Comparison of ENCODE assay signal across 26 cellular contexts in genomic region chr6:165649701-165650137, GRCh38. TPM values are rescaled to one million over a fixed set of nuclear protein-coding genes. Genes with fewer than 3 reads are reported as not detected.
A peak's percentile ranks its signal among the peaks of the same experiment; 100 is the strongest.
DNase-seq lines count a peak whose midpoint lies in the region; ATAC-seq, FAIRE-seq and TF ChIP-seq lines count a peak whose summit lies in the region.
"Had no signal": no experiment of that assay in that cellular context is flagged by ENCODE, and none has a peak within 500 bp of the region (broad histone marks: within the 10 kb centered on the region; RNA-seq: fewer than 3 reads in every experiment).

No MANE protein-coding gene starts in this region.

- H3K9me3 ChIP-seq in Panc1 (ENCODE audit: control insufficient read depth, insufficient read depth, low read depth, low read length) (no peaks in the 10 kb centered on the region), GM12878 (replicated peaks; ENCODE audit: control insufficient read depth, insufficient read depth, low read length) (no peaks in the 10 kb centered on the region), adrenal gland (replicated peaks in 1 of 3) (no peaks in the 10 kb centered on the region)
- H3K9me3 ChIP-seq: SJSA1, stomach, upper lobe of left lung had no signal

- H3K79me2 ChIP-seq in GM12878 (ENCODE audit: control insufficient read depth, insufficient read depth, low read length), result no peaks in the 10 kb centered on the region

- ATAC-seq in Panc1 (no peak), GM12878 (peak; percentile 75), left cardiac atrium (peak; percentile 32 to 60), HG03520 (IDR thresholded peaks at IDR 0.05; ENCODE audit: unreplicated experiment) (no peak), GM21515 (IDR thresholded peaks at IDR 0.05; ENCODE audit: unreplicated experiment) (no peak)
- ATAC-seq: naive thymus-derived CD8-positive, alpha-beta T cell had no signal

- H3K4me2 ChIP-seq in GM12878 (ENCODE audit: control insufficient read depth, insufficient read depth), result no peak overlapping the region

- H3K4me3 ChIP-seq in Panc1 (ENCODE audit: low read depth in 2 of 2, low read length in 2 of 2) (no peak overlapping the region), GM12878 (no peak overlapping the region), adrenal gland (no peak overlapping the region)
- H3K4me3 ChIP-seq: SJSA1, skin epidermis, stomach, upper lobe of left lung had no signal

- H3K4me1 ChIP-seq in Panc1 (ENCODE audit: control insufficient read depth, insufficient read depth, low read length), result peaks cover 69% of the 10 kb centered on the region
- no peaks in the 10 kb centered on the region for H3K4me1 ChIP-seq in GM12878 (ENCODE audit: control insufficient read depth, insufficient read depth, low read length)
- no peaks in the 10 kb centered on the region for H3K4me1 ChIP-seq in adrenal gland (replicated peaks in 1 of 2)
- H3K4me1 ChIP-seq: upper lobe of left lung had no signal

- no peaks in the 10 kb centered on the region for H4K20me1 ChIP-seq in GM12878 (ENCODE audit: control insufficient read depth, insufficient read depth)

- no peak for TF ChIP-seq EP300 in GM12878 (IDR thresholded peaks at IDR 0.05; ENCODE audit: borderline replicate concordance in 1 of 2, control insufficient read depth in 1 of 2, low read depth in 2 of 2, low read length in 2 of 2)

- no peak for DNase-seq in Panc1 (ENCODE audit: low read depth, low spot score)
- DNase-seq in GM12878 (ENCODE audit: low read depth, low spot score), result no peak
- peak; percentile 58 for DNase-seq in left cardiac atrium
- peak; percentile 22 for DNase-seq in retina
- no peak for DNase-seq in adrenal gland
- DNase-seq: activated CD4-positive, CD25-positive, alpha-beta regulatory T cell treated with anti-CD3 and anti-CD28 coated beads, Interleukin-2, amount 50 U/mL, for 72 hours; activated naive CD8-positive, alpha-beta T cell treated with anti-CD3 and anti-CD28 coated beads for 36 hours; AML-193; caudate nucleus; COR-L47; EL; glutamatergic neuron; naive thymus-derived CD8-positive, alpha-beta T cell; NCI-H1417; NCI-H2171; NCI-H69; OCI-M1; posterior cingulate gyrus; stimulated activated CD4-positive, alpha-beta T cell treated with anti-CD3 and anti-CD28 coated beads, Interleukin-2, amount 100 ng/mL, for 48 hours; stomach; upper lobe of left lung had no signal

- no peak overlapping the region for H2AFZ ChIP-seq in GM12878 (ENCODE audit: control insufficient read depth, low read depth, low read length)

- no peaks in the 10 kb centered on the region for H3K27me3 ChIP-seq in Panc1 (ENCODE audit: control insufficient read depth, insufficient read depth, low read length)
- no peaks in the 10 kb centered on the region; a peak in 1 of 4 replicates for H3K27me3 ChIP-seq in GM12878 (replicated peaks in 1 of 2; ENCODE audit: control insufficient read depth in 2 of 2, insufficient read depth in 2 of 2, low read length in 1 of 2)
- no peaks in the 10 kb centered on the region for H3K27me3 ChIP-seq in adrenal gland
- H3K27me3 ChIP-seq: stomach, upper lobe of left lung had no signal

- TF ChIP-seq POLR2A in GM12878 (IDR thresholded peaks at IDR 0.05; ENCODE audit: low read depth, low read length) (no peak), adrenal gland (IDR thresholded peaks at IDR 0.05) (no peak)

- BruUV-seq in Panc1 (replicated peaks; lab: Mats Ljungman, UMichigan) (no TSS peak), GM12878 (replicated peaks; lab: Mats Ljungman, UMichigan) (no TSS peak)

- H3K9ac ChIP-seq in GM12878 (ENCODE audit: control insufficient read depth, insufficient read depth, low read length), result no peak overlapping the region

- no peak for FAIRE-seq in GM12878 (lab: Jason Lieb, UNC)

- CTCF ChIA-PET in Panc1 (lab: Charles Lee), result interaction anchor here (1.2 kb wide), 1 partner anchor 210 kb away, joined by 4 read pairs; no protein-coding TSS in a partner anchor
- CTCF ChIA-PET in GM12878 (lab: Yijun Ruan, JAX), result interaction anchor here (1.1 kb wide), 1 partner anchor 210 kb away, joined by 4 read pairs; no protein-coding TSS in a partner anchor

- SMC1A ChIA-PET in GM12878 (lab: Charles Lee; ENCODE audit: uncharacterized antibody, unreplicated experiment), result no interaction called here

- H3K27ac ChIP-seq in Panc1 (ENCODE audit: low read length), result peak overlapping the region; percentile 19; the same call in 1 of the 2 replicates
- H3K27ac ChIP-seq in GM12878 (ENCODE audit: control insufficient read depth, insufficient read depth), result no peak overlapping the region
- H3K27ac ChIP-seq in adrenal gland, result peak overlapping the region in 1 of 5 donors; percentile 53
- H3K27ac ChIP-seq: SJSA1, upper lobe of left lung had no signal

- RAD21 ChIA-PET in GM12878 (lab: Charles Lee; ENCODE audit: unreplicated experiment), result no interaction called here

- 20% methylated on average over 7 of the region's 7 CpGs for WGBS in GM12878 (ENCODE audit: insufficient coverage, insufficient replicate concordance, low lambda C conversion rate, missing lambda C conversion rate)
- 59 to 67% (median 61%) methylated on average over 7 of the region's 7 CpGs for WGBS in adrenal gland, 4 donors

- TF ChIP-seq CTCF in Panc1 (IDR thresholded peaks at IDR 0.05) (no peak), GM12878 (IDR thresholded peaks at IDR 0.05 in 2 of 3, conservative IDR thresholded peaks at IDR 0.05 in 1 of 3; ENCODE audit: control insufficient read depth in 2 of 3, extremely low read depth in 1 of 3, insufficient read depth in 1 of 3, low read depth in 3 of 3, low read length in 3 of 3) (no peak), adrenal gland (IDR thresholded peaks at IDR 0.05) (no peak)

- intact Hi-C loops in Panc1 (cut with micrococcal nuclease; ENCODE audit: unreplicated experiment) (no loop called here), GM12878 (cut with micrococcal nuclease; ENCODE audit: unreplicated experiment) (no loop called here), left cardiac atrium (cut with DNase I) (no loop called here), adrenal gland (cut with DNase I) (no loop called here)

- H3K36me3 ChIP-seq in Panc1 (ENCODE audit: control insufficient read depth, insufficient read depth, low read length) (no peaks in the 10 kb centered on the region), GM12878 (ENCODE audit: control insufficient read depth in 2 of 2, insufficient read depth in 2 of 2, low read length in 1 of 2) (no peaks in the 10 kb centered on the region), adrenal gland (replicated peaks in 1 of 2) (no peaks in the 10 kb centered on the region)
- H3K36me3 ChIP-seq: SJSA1, stomach, upper lobe of left lung had no signal

- in situ Hi-C loops in Panc1 (cut with HindIII; ENCODE audit: low pct_unique_long_range_greater_than_20kb, low sequenced_read_pairs) (no loop called here), GM12878 (cut with MboI) (no loop called here)

- POLR2A ChIA-PET in Panc1 (lab: Charles Lee), result interaction anchor here (0.6 kb wide), 1 partner anchor 212 kb away, joined by 3 read pairs; no protein-coding TSS in a partner anchor
- POLR2A ChIA-PET in GM12878 (lab: Charles Lee), result no interaction called here

- no peak for TF ChIP-seq RAD21 in GM12878 (IDR thresholded peaks at IDR 0.05; ENCODE audit: insufficient read depth, low read depth, low read length)

TF ChIP-seq in GM12878, 131 proteins besides CTCF, POLR2A, EP300 and RAD21:
- no peak for TF ChIP-seq CBX5 (IDR thresholded peaks at IDR 0.05; ENCODE audit: low read depth)
- no peak for TF ChIP-seq YBX1 (IDR thresholded peaks at IDR 0.05)
- TF ChIP-seq ATF7 (IDR thresholded peaks at IDR 0.05; ENCODE audit: low read depth), result peak; percentile 42; the same call in 1 of the 2 replicates
- TF ChIP-seq NRF1 (conservative IDR thresholded peaks at IDR 0.05; ENCODE audit: low read depth, low read length), result no peak
TF ChIP-seq in GM12878: peak in this region for 1.

RNA-seq across cellular contexts. Expression of gene PDE10A, which starts 13.3 kb away (rescaled TPM):
- total RNA-seq in Panc1 (2021; ENCODE audit: unreplicated experiment), result 27.8 TPM
- polyA plus RNA-seq in Panc1 (2012; ENCODE audit: insufficient read length), result 10.5 TPM
- 0.10 TPM in 1 of 2 replicates, not detected in the other for total RNA-seq in GM12878 (2013; cell fraction: nucleolus; rRNA removed)
- total RNA-seq in GM12878 (2014; rRNA removed), result 0.05 and 0.06 TPM in 2 replicates
- total RNA-seq in GM12878 (2014; rRNA removed; fragmentation: Illumina TruSeq; extraction: Trizol), result under 0.01 TPM in 1 of 2 replicates, not detected in the other
- total RNA-seq in GM12878 (2021), result 0.03 and 0.16 TPM in 2 replicates
- polyA plus RNA-seq in GM12878 (2011; ENCODE audit: low read depth), result not detected
- 1.3 and 1.7 TPM in 2 replicates for polyA plus RNA-seq in GM12878 (2011; rRNA removed)
- 0.84 and 1.0 TPM in 2 replicates for polyA plus RNA-seq in GM12878 (2011; cell fraction: cytosol; rRNA removed)
- polyA plus RNA-seq in GM12878 (2011; cell fraction: nucleus; rRNA removed), result 1.5 and 2.2 TPM in 2 replicates
- not detected in 2 replicates for polyA plus RNA-seq in GM12878 (2012)
- 0.04 TPM in 1 of 2 replicates, not detected in the other for polyA plus RNA-seq in GM12878 (2014; fragmentation: Illumina TruSeq; extraction: Trizol)
- polyA plus RNA-seq in GM12878 (2014; fragmentation: Nextera tagmentation; extraction: Ambion mirVana), result under 1 TPM; 0.02 to 0.03 TPM
- 0.01 and 0.03 TPM in 2 replicates for polyA plus RNA-seq in GM12878 (2014; rRNA removed)
- not detected for polyA plus RNA-seq in GM12878 (2016; fragmentation: Nextera tagmentation; extraction: Ambion mirVana)
- polyA minus RNA-seq in GM12878 (2011; rRNA and poly(A)+ RNA removed), result 4.1 and 5.9 TPM in 2 replicates
- 4.4 and 7.5 TPM in 2 replicates for polyA minus RNA-seq in GM12878 (2011; cell fraction: cytosol; rRNA and poly(A)+ RNA removed)
- polyA minus RNA-seq in GM12878 (2011; cell fraction: nucleus; rRNA and poly(A)+ RNA removed), result 2.1 and 4.5 TPM in 2 replicates
- 1 to 10 TPM; 7.1 to 9.4 TPM for total RNA-seq in left cardiac atrium
- total RNA-seq in adrenal gland, result 100 to 1,000 TPM in 1 of 8 donors, 10 to 100 TPM in 3, 1 to 10 TPM in 4; 4.0 to 199 (median 17.4) TPM
- 10 to 100 TPM in 2 of 3 donors, 1 to 10 TPM in 1; 7.2 to 86.5 (median 53.3) TPM for polyA plus RNA-seq in adrenal gland
- total RNA-seq: activated naive CD8-positive, alpha-beta T cell treated with anti-CD3 and anti-CD28 coated beads for 36 hours; activated T-helper 1 cell treated with anti-CD3 and anti-CD28 coated beads, Interleukin-12 subunit alpha, Interleukin-12 subunit beta, Interleukin-2, Interleukin-4 antibody, amounts not matched to agents 30 ng/mL and 10 ng/mL and 1 ng/mL, durations not matched to agents 14 hours and 24 hours and 36 hours; naive thymus-derived CD8-positive, alpha-beta T cell had no signal
- polyA plus RNA-seq: naive thymus-derived CD8-positive, alpha-beta T cell had no signal

Comparison
In these comparisons a context has a peak if more than half of its experiments do, and no peak if none do; other contexts are left out.
1. ATAC-seq: peak in GM12878 (single experiment) and left cardiac atrium (2 of 2); none in Panc1 (single experiment), HG03520 (single experiment) and GM21515 (single experiment).
2. DNase-seq: peak in left cardiac atrium (single experiment) and retina (single experiment); none in Panc1 (single experiment), GM12878 (single experiment) and adrenal gland (0 of 7).
3. RNA of gene PDE10A, which starts 13.3 kb away (total RNA-seq): 27.8 TPM in Panc1 (single experiment), 4.0 to 199 TPM in adrenal gland and 7.1 to 9.4 TPM in left cardiac atrium; under 0.01 to 0.16 TPM in GM12878; every median in the first group is over 4 times any median in the second.